ENCODE assay signal across 19 cellular contexts in the genomic region with DNA sequence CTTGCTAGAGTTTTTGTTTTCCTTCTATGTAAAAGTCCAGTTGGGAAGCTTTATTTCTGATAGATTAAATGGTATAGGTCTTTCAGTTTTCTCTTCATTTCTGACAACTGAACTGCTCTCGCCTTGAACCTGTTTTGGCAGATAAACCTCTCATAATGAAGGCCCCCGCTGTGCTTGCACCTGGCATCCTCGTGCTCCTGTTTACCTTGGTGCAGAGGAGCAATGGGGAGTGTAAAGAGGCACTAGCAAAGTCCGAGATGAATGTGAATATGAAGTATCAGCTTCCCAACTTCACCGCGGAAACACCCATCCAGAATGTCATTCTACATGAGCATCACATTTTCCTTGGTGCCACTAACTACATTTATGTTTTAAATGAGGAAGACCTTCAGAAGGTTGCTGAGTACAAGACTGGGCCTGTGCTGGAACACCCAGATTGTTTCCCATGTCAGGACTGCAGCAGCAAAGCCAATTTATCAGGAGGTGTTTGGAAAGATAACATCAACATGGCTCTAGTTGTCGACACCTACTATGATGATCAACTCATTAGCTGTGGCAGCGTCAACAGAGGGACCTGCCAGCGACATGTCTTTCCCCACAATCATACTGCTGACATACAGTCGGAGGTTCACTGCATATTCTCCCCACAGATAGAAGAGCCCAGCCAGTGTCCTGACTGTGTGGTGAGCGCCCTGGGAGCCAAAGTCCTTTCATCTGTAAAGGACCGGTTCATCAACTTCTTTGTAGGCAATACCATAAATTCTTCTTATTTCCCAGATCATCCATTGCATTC. TPM values are rescaled to one million over a fixed set of nuclear protein-coding genes. Genes with fewer than 3 reads are reported as not detected.
A peak's percentile ranks its signal among the peaks of the same experiment; 100 is the strongest.
DNase-seq lines count a peak whose midpoint lies in the region; ATAC-seq and TF ChIP-seq lines count a peak whose summit lies in the region.
"Had no signal": no experiment of that assay in that cellular context is flagged by ENCODE, and none has a peak within 500 bp of the region (broad histone marks: within the 10 kb centered on the region; RNA-seq: fewer than 3 reads in every experiment).

No MANE protein-coding gene starts in this region.

- H3K27me3 ChIP-seq in right cardiac atrium (ENCODE audit: control insufficient read depth, insufficient read depth) = no peaks in the 10 kb centered on the region
- H3K27me3 ChIP-seq: body of pancreas, heart right ventricle, upper lobe of right lung had no signal

- H3K4me1 Mint-ChIP-seq in glutamatergic neuron (ENCODE audit: low read depth, unreplicated experiment) = no peaks in the 10 kb centered on the region
- H3K4me1 Mint-ChIP-seq: T-helper 17 cell had no signal

- no peaks in the 10 kb centered on the region for H3K36me3 Mint-ChIP-seq in glutamatergic neuron (ENCODE audit: unreplicated experiment)
- H3K36me3 Mint-ChIP-seq: CD8-positive, alpha-beta T cell had no signal

- intact Hi-C loops in right cardiac atrium (cut with DNase I) = no loop called here

- DNase-seq in COR-L47 (lab: John Stamatoyannopoulos, UW) = peak; percentile 90
- peak; percentile 82 for DNase-seq in NCI-H1105 (lab: John Stamatoyannopoulos, UW)
- DNase-seq in NCI-H345 (lab: John Stamatoyannopoulos, UW) = peak; percentile 97
- DNase-seq in right cardiac atrium = no peak
- no peak for DNase-seq in NK-92 treated with Interleukin-12 subunit alpha and Interleukin-12 subunit beta, amount 100 ng/mL, for 24 hours (lab: John Stamatoyannopoulos, UW)
- no peak for DNase-seq in glutamatergic neuron
- no peak for DNase-seq in activated gamma-delta T cell (lab: John Stamatoyannopoulos, UW)
- DNase-seq: activated naive CD4-positive, alpha-beta T cell treated with anti-CD3 and anti-CD28 coated beads for 36 hours; body of pancreas; CD8-positive, alpha-beta T cell; heart right ventricle; IMR-90; kidney glomerular epithelial cell; mucosa of descending colon; NCI-H82; T-helper 17 cell; upper lobe of right lung had no signal

- no peaks in the 10 kb centered on the region for H3K9me3 Mint-ChIP-seq in glutamatergic neuron (ENCODE audit: unreplicated experiment)
- H3K9me3 Mint-ChIP-seq: activated naive CD4-positive, alpha-beta T cell treated with anti-CD3 and anti-CD28 coated beads for 36 hours; CD8-positive, alpha-beta T cell had no signal

- TF ChIP-seq CTCF in glutamatergic neuron (IDR thresholded peaks at IDR 0.05; ENCODE audit: partially characterized antibody, unreplicated experiment) = no peak

- ATAC-seq in right cardiac atrium = peak; percentile 26 to 63
- no peak for ATAC-seq in HG03457 (IDR thresholded peaks at IDR 0.05; ENCODE audit: unreplicated experiment)
- ATAC-seq: body of pancreas; CD8-positive, alpha-beta T cell; mucosa of descending colon; T-helper 17 cell; upper lobe of right lung had no signal

- H3K9me3 ChIP-seq in right cardiac atrium (ENCODE audit: control insufficient read depth, low read length) = no peaks in the 10 kb centered on the region
- H3K9me3 ChIP-seq: body of pancreas, heart right ventricle, mucosa of descending colon, upper lobe of right lung had no signal

- no peak overlapping the region for H3K4me3 Mint-ChIP-seq in glutamatergic neuron (ENCODE audit: unreplicated experiment)
- H3K4me3 Mint-ChIP-seq: activated naive CD4-positive, alpha-beta T cell treated with anti-CD3 and anti-CD28 coated beads for 36 hours; CD8-positive, alpha-beta T cell; T-helper 17 cell had no signal

- no peaks in the 10 kb centered on the region for H3K27me3 Mint-ChIP-seq in glutamatergic neuron (ENCODE audit: unreplicated experiment)

- no peak overlapping the region for H3K27ac ChIP-seq in right cardiac atrium (ENCODE audit: low read length)
- H3K27ac ChIP-seq: body of pancreas, RWPE1, upper lobe of right lung had no signal

- H3K4me1 ChIP-seq in right cardiac atrium (ENCODE audit: control insufficient read depth, insufficient read depth, low read length) = peaks cover 2% of the 10 kb centered on the region
- H3K4me1 ChIP-seq: body of pancreas had no signal

- no peak overlapping the region for H3K4me3 ChIP-seq in right cardiac atrium (ENCODE audit: low read length)
- H3K4me3 ChIP-seq: body of pancreas, heart right ventricle, mucosa of descending colon, upper lobe of right lung had no signal

- no peak overlapping the region for H3K27ac Mint-ChIP-seq in glutamatergic neuron (ENCODE audit: unreplicated experiment)
- H3K27ac Mint-ChIP-seq: activated naive CD4-positive, alpha-beta T cell treated with anti-CD3 and anti-CD28 coated beads for 36 hours; CD8-positive, alpha-beta T cell; T-helper 17 cell had no signal

- 67% methylated on average over 12 of the region's 12 CpGs for WGBS in right cardiac atrium

RNA-seq across cellular contexts. Expression of a gene that starts 27.1 kb away (rescaled TPM):
- total RNA-seq in right cardiac atrium = 10 to 100 TPM in 3 of 4 donors, 1 to 10 TPM in 1; 8.4 to 20.0 (median 14.7) TPM
- 4.1 TPM for polyA plus RNA-seq in right cardiac atrium
- total RNA-seq in glutamatergic neuron (ENCODE audit: unreplicated experiment) = 0.56 TPM
- total RNA-seq: CD8-positive, alpha-beta T cell had no signal

Comparison
In these comparisons a context has a peak if more than half of its experiments do, and no peak if none do; other contexts are left out.
1. DNase-seq: peak in COR-L47 (single experiment), NCI-H1105 (single experiment) and NCI-H345 (single experiment); none in right cardiac atrium (0 of 3), NK-92 treated with Interleukin-12 subunit alpha and Interleukin-12 subunit beta, amount 100 ng/mL, for 24 hours (single experiment), glutamatergic neuron (single experiment) and activated gamma-delta T cell (single experiment).